In the genomic region with DNA sequence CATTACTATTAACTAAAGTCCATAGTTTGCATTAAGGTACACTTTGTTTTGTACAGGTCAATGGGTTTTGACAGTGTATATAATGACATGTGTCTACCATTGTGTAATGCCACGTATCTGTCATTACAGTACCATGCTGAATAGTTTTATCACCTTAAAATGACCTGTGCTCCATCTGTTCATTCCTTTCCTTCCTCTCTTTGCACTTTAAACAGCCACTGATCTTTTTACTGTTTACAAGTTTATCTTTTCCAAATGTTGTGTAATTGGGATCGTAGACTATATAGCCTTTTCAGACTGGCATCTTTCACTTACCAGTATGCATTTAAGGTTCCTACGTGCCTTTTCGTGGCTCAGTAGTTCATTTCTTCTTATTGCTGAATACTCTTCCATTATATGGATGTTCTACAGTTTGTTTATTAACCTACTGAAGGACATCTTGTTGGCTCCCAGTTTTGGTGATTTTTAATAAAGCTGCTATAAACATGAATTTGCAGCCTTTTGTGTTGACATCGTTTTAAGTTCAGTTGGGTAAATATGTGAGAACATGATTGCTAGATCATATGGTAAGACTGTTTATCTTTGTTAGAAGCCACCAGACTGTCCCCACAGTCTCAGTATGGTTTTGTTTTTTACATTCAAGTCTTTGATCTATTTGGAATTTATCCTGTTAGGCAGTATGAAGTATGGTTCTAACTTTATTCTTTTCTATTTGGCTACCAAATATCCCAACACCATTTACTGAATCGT, we compare ENCODE assay signal across 12 cellular contexts. TPM values are rescaled to one million over a fixed set of nuclear protein-coding genes. Genes with fewer than 3 reads are reported as not detected.
DNase-seq lines count a peak whose midpoint lies in the region; ATAC-seq and TF ChIP-seq lines count a peak whose summit lies in the region.
"Had no signal": no experiment of that assay in that cellular context is flagged by ENCODE, and none has a peak within 500 bp of the region (broad histone marks: within the 10 kb centered on the region; RNA-seq: fewer than 3 reads in every experiment).

No MANE protein-coding gene starts in this region.

- CTCF ChIA-PET in activated CD4-positive, alpha-beta T cell treated with anti-CD3 and anti-CD28 coated beads for 36 hours (lab: Charles Lee) = interaction anchor here (0.9 to 1.1 kb wide), 2 partner anchors 21 to 25 kb away, joined by 3 to 8 read pairs; a partner anchor contains a TSS
- CTCF ChIA-PET in T-cell (lab: Charles Lee) = interaction anchor here in 1 of 2 donors (1.5 kb wide), 1 partner anchor 20 kb away, joined by 3 read pairs; no protein-coding TSS in a partner anchor

- DNase-seq in activated CD4-positive, alpha-beta T cell treated with anti-CD3 and anti-CD28 coated beads for 36 hours = no peak
- no peak for DNase-seq in activated CD4-positive, alpha-beta T cell treated with anti-CD3 and anti-CD28 coated beads for 4 hours
- DNase-seq in T-cell (no peak), osteocyte (ENCODE audit: extremely low spot score, unreplicated experiment) (no peak), putamen (ENCODE audit: low spot score) (no peak), iPS-NIHi11 (ENCODE audit: low spot score) (no peak), foreskin fibroblast (no peak)
- DNase-seq: anterior cingulate cortex, HCEC 1CT, left ventricle myocardium superior had no signal

- ATAC-seq in activated CD4-positive, alpha-beta T cell treated with anti-CD3 and anti-CD28 coated beads for 36 hours = peak; percentile 64
- peak; percentile 15 for ATAC-seq in HG02763 (IDR thresholded peaks at IDR 0.05; ENCODE audit: unreplicated experiment)
- ATAC-seq in T-cell (replicated peaks in 1 of 4) = peak in 2 of 4 experiments; percentile 24 to 54

- TF ChIP-seq CTCF in osteocyte (IDR thresholded peaks at IDR 0.05) (no peak), foreskin fibroblast (IDR thresholded peaks at IDR 0.05; ENCODE audit: low read depth, low read length) (no peak)

- intact Hi-C loops in activated CD4-positive, alpha-beta T cell treated with anti-CD3 and anti-CD28 coated beads for 36 hours (cut with DNase I, micrococcal nuclease) = loop anchor here (1.0 kb wide), 2 partner anchors 24 to 51 kb away; a partner anchor contains a TSS

- no peaks in the 10 kb centered on the region for H3K9me3 Mint-ChIP-seq in activated CD4-positive, alpha-beta T cell treated with anti-CD3 and anti-CD28 coated beads for 36 hours (ENCODE audit: low read depth)
- H3K9me3 Mint-ChIP-seq in T-cell (no peaks in the 10 kb centered on the region), osteocyte (ENCODE audit: unreplicated experiment) (peaks cover 2% of the 10 kb centered on the region)

- H3K4me3 ChIP-seq in foreskin fibroblast (ENCODE audit: low read depth in 1 of 2, low read length in 2 of 2) = no peak overlapping the region
- H3K4me3 ChIP-seq: esophagus muscularis mucosa had no signal

- H3K4me3 Mint-ChIP-seq in activated CD4-positive, alpha-beta T cell treated with anti-CD3 and anti-CD28 coated beads for 36 hours = no peak overlapping the region
- H3K4me3 Mint-ChIP-seq in T-cell = peak overlapping the region; percentile 11 to 36 (median 22)
- H3K4me3 Mint-ChIP-seq in osteocyte (ENCODE audit: unreplicated experiment) = no peak overlapping the region

- H3K4me1 Mint-ChIP-seq in activated CD4-positive, alpha-beta T cell treated with anti-CD3 and anti-CD28 coated beads for 36 hours = peaks cover 55% of the 10 kb centered on the region
- H3K4me1 Mint-ChIP-seq in T-cell = peaks cover 50 to 70% (median 64%) of the 10 kb centered on the region in 3 donors
- peaks cover 83% of the 10 kb centered on the region for H3K4me1 Mint-ChIP-seq in osteocyte (ENCODE audit: unreplicated experiment)

- no peaks in the 10 kb centered on the region for H3K27me3 Mint-ChIP-seq in activated CD4-positive, alpha-beta T cell treated with anti-CD3 and anti-CD28 coated beads for 36 hours
- H3K27me3 Mint-ChIP-seq in T-cell = no peaks in the 10 kb centered on the region
- H3K27me3 Mint-ChIP-seq in osteocyte (ENCODE audit: unreplicated experiment) = no peaks in the 10 kb centered on the region

- peaks cover 13% of the 10 kb centered on the region for H3K36me3 Mint-ChIP-seq in activated CD4-positive, alpha-beta T cell treated with anti-CD3 and anti-CD28 coated beads for 36 hours (ENCODE audit: low read depth)
- H3K36me3 Mint-ChIP-seq in T-cell (peaks cover 28% of the 10 kb centered on the region), osteocyte (ENCODE audit: unreplicated experiment) (peaks cover 6% of the 10 kb centered on the region)

- peak overlapping the region; percentile 56 for H3K27ac Mint-ChIP-seq in activated CD4-positive, alpha-beta T cell treated with anti-CD3 and anti-CD28 coated beads for 36 hours
- H3K27ac Mint-ChIP-seq in T-cell = peak overlapping the region; percentile 70 to 80
- H3K27ac Mint-ChIP-seq in osteocyte (ENCODE audit: unreplicated experiment) = peak overlapping the region; percentile 80

- POLR2A ChIA-PET in activated CD4-positive, alpha-beta T cell treated with anti-CD3 and anti-CD28 coated beads for 36 hours (lab: Charles Lee) = interaction anchor here (1.7 kb wide), 1 partner anchor 24 kb away, joined by 5 read pairs; a partner anchor contains a TSS
- POLR2A ChIA-PET in T-cell (lab: Charles Lee) = interaction anchor here in 1 of 2 donors (1.1 to 1.5 kb wide), 2 partner anchors 18 to 22 kb away, joined by 3 to 8 read pairs; no protein-coding TSS in a partner anchor

RNA-seq across cellular contexts. Expression of a gene that starts 24.7 kb away (rescaled TPM):
- 10 to 100 TPM; 17.9 to 23.8 TPM for total RNA-seq in activated CD4-positive, alpha-beta T cell treated with anti-CD3 and anti-CD28 coated beads for 36 hours
- total RNA-seq in T-cell (10 to 100 TPM; 18.6 to 42.7 (median 25.7) TPM), osteocyte (26.6 and 32.0 TPM in 2 replicates)

RNA-seq across cellular contexts. Expression of a gene that starts 51.4 kb away (rescaled TPM):
- 1 to 10 TPM; 1.7 to 2.2 TPM for total RNA-seq in activated CD4-positive, alpha-beta T cell treated with anti-CD3 and anti-CD28 coated beads for 36 hours
- total RNA-seq in T-cell (1 to 10 TPM in 3 of 5 donors, under 1 TPM in 2; 0.39 to 4.2 (median 1.3) TPM), osteocyte (25.1 and 28.6 TPM in 2 replicates)

Comparison
In these comparisons a context has a peak if more than half of its experiments do, and no peak if none do; other contexts are left out.
1. H3K4me3 Mint-ChIP-seq: peak in T-cell (3 of 3); none in activated CD4-positive, alpha-beta T cell treated with anti-CD3 and anti-CD28 coated beads for 36 hours (single experiment) and osteocyte (single experiment).
2. Peak in every context shown above with its lines, with median percentiles within 50 percentile points of each other: H3K27ac Mint-ChIP-seq.